Comparison of ENCODE assay signal across 26 cellular contexts in genomic region chr13:44792096-44792495, GRCh38.
"Had no signal": no experiment of that assay in that cellular context is flagged by ENCODE, and none has a peak within 500 bp of the region (broad histone marks: within the 10 kb centered on the region; RNA-seq: fewer than 3 reads in every experiment).

No MANE protein-coding gene starts in this region.

- H3K36me3 ChIP-seq: ascending aorta, Peyer's patch, SJSA1 had no signal

- H3K9me3 ChIP-seq: ascending aorta, body of pancreas, Peyer's patch, SJSA1 had no signal

- H3K27me3 ChIP-seq: ascending aorta, body of pancreas, Peyer's patch, SJSA1 had no signal

- ATAC-seq: activated CD8-positive, alpha-beta memory T cell treated with anti-CD3 and anti-CD28 coated beads, Interleukin-2, amount 10 ng/mL, durations not matched to agents 7 days and 5 days; body of pancreas; SK-N-SH treated with all-trans-retinoic acid at 6 μM for 48 hours; WTC11 had no signal

- H3K27ac ChIP-seq: ascending aorta, body of pancreas, Peyer's patch, RWPE1, SJSA1 had no signal

- H3K4me1 ChIP-seq: ascending aorta, Peyer's patch, SJSA1 had no signal

- H3K4me3 ChIP-seq: ascending aorta, body of pancreas, Peyer's patch, SJSA1 had no signal

- DNase-seq: activated CD4-positive, alpha-beta T cell treated with anti-CD3 and anti-CD28 coated beads for 48 hours; activated CD4-positive, alpha-beta T cell treated with anti-CD3 and anti-CD28 coated beads, Interleukin-2, amount 50 U/mL, for 48 hours; activated CD4-positive, CD25-positive, alpha-beta regulatory T cell treated with anti-CD3 and anti-CD28 coated beads, Interleukin-2, amount 50 U/mL, for 72 hours; activated CD8-positive, alpha-beta memory T cell treated with anti-CD3 and anti-CD28 coated beads, Interleukin-2, amount 10 ng/mL, durations not matched to agents 7 days and 5 days; activated effector memory CD4-positive, alpha-beta T cell treated with Interleukin-2 at 50 U/mL for 16 hours; activated naive CD4-positive, alpha-beta T cell; activated T-cell treated with anti-CD3 and anti-CD28 coated beads, Interleukin-2, amount 50 U/mL, for 24 hours; body of pancreas; central memory CD4-positive, alpha-beta T cell; Kasumi-1; NCI-H1092; NCI-H1417; NCI-H2029; NCI-H2107; NCI-H2171 treated with DMSO at 0.1 percent for 48 hours; NCI-H510A treated with DMSO at 0.1 percent for 48 hours; NCI-H69; NK-92 treated with Interleukin-12 subunit alpha and Interleukin-12 subunit beta, amount 100 ng/mL, for 24 hours; Peyer's patch; Right ventricle myocardium superior had no signal

- FAIRE-seq: bronchial epithelial cell had no signal
